16 cellular contexts compared by ENCODE assay signal in the genomic region with DNA sequence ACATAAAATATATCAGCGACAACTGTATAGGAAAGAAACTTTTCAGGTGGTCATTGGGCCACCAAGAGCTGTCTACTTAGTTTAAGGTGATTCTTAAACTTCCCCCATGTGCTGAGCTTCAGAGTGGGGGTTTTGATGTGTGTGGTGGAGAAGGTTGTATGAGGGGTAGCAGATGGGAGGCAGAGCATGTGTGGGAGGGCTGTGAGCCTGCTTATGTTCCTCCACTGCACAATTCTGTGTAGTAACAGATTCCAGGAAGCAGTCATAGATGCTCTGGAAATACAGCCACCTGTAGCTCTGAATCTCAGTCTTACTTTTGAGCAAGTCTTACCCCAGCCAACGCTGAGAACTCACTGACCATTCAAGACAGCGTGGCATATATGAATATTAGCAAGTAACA.
DNase-seq lines count a peak whose midpoint lies in the region; ATAC-seq and TF ChIP-seq lines count a peak whose summit lies in the region.
"Had no signal": no experiment of that assay in that cellular context is flagged by ENCODE, and none has a peak within 500 bp of the region (broad histone marks: within the 10 kb centered on the region; RNA-seq: fewer than 3 reads in every experiment).

No MANE protein-coding gene starts in this region.

- no peaks in the 10 kb centered on the region for H3K36me3 ChIP-seq in HEK293 (ENCODE audit: control insufficient read depth in 2 of 2, insufficient read depth in 1 of 2, low read length in 2 of 2)
- H3K36me3 ChIP-seq in endodermal cell (ENCODE audit: control insufficient read depth, insufficient read depth, low read length) = no peaks in the 10 kb centered on the region
- H3K36me3 ChIP-seq: BLaER1, HAP-1 had no signal

- WGBS in endodermal cell (ENCODE audit: insufficient coverage in 1 of 2, insufficient read length in 1 of 2), 2 experiments = 65 to 100% methylated on average over 1 to 3 of the region's 3 CpGs

- H3K27me3 ChIP-seq in endodermal cell (ENCODE audit: control insufficient read depth, insufficient read depth, low read length, poor library complexity, severe bottlenecking) = no peaks in the 10 kb centered on the region
- H3K27me3 ChIP-seq: BLaER1 had no signal

- intact Hi-C loops in activated CD8-positive, alpha-beta T cell treated with anti-CD3 and anti-CD28 coated beads for 36 hours (cut with micrococcal nuclease) = no loop called here

- DNase-seq in activated CD8-positive, alpha-beta T cell treated with anti-CD3 and anti-CD28 coated beads for 36 hours = peak; percentile 15
- no peak for DNase-seq in activated CD8-positive, alpha-beta T cell treated with anti-CD3 and anti-CD28 coated beads, Interleukin-2, amount 10 ng/mL, durations not matched to agents 7 days and 5 days
- DNase-seq in endodermal cell (peak; percentile 12), NCI-H128 (lab: John Stamatoyannopoulos, UW; ENCODE audit: unreplicated experiment) (no peak)
- DNase-seq in activated CD8-positive, alpha-beta memory T cell treated with anti-CD3 and anti-CD28 coated beads, Interleukin-2, amount 50 U/mL, for 48 hours = no peak
- no peak for DNase-seq in stimulated activated CD4-positive, alpha-beta T cell treated with anti-CD3 and anti-CD28 coated beads, Interleukin-15, amount 100 ng/mL, for 24 hours
- DNase-seq: AML-193; CD4-positive, alpha-beta memory T cell; DMS53; GM23248 had no signal

- no peak for TF ChIP-seq CTCF in activated CD8-positive, alpha-beta T cell treated with anti-CD3 and anti-CD28 coated beads for 36 hours (IDR thresholded peaks at IDR 0.05)
- no peak for TF ChIP-seq CTCF in HEK293 (tag by site-specific recombination; IDR thresholded peaks at IDR 0.05)
- TF ChIP-seq CTCF in endodermal cell (conservative IDR thresholded peaks at IDR 0.05) = no peak

- no peak overlapping the region for H3K27ac ChIP-seq in HEK293 (ENCODE audit: extremely low read depth, low read depth, low read length)
- no peak overlapping the region for H3K27ac ChIP-seq in endodermal cell (ENCODE audit: low read depth, low read length)
- H3K27ac ChIP-seq: 22Rv1, A549, BLaER1, GM23248 had no signal

- POLR2A ChIA-PET in activated CD8-positive, alpha-beta T cell treated with anti-CD3 and anti-CD28 coated beads for 36 hours (lab: Charles Lee) = no interaction called here
- POLR2A ChIA-PET in activated CD8-positive, alpha-beta T cell treated with anti-CD3 and anti-CD28 coated beads, Interleukin-2, amount 10 ng/mL, durations not matched to agents 7 days and 5 days (lab: Charles Lee) = no interaction called here
- POLR2A ChIA-PET in HEK293 (lab: Yijun Ruan, JAX) = no interaction called here

- H3K9ac ChIP-seq in endodermal cell (ENCODE audit: extremely low read depth, low read length, poor library complexity, severe bottlenecking) = no peak overlapping the region
- H3K9ac ChIP-seq: BLaER1, GM23248 had no signal

- peaks cover 28% of the 10 kb centered on the region for H3K4me1 Mint-ChIP-seq in activated CD8-positive, alpha-beta T cell treated with anti-CD3 and anti-CD28 coated beads for 36 hours (ENCODE audit: low read depth)
- peaks cover 14% of the 10 kb centered on the region for H3K4me1 Mint-ChIP-seq in activated CD8-positive, alpha-beta T cell treated with anti-CD3 and anti-CD28 coated beads, Interleukin-2, amount 10 ng/mL, durations not matched to agents 7 days and 5 days (ENCODE audit: low read depth)
- H3K4me1 Mint-ChIP-seq in endodermal cell = peaks cover 8% of the 10 kb centered on the region

- H3K9me3 ChIP-seq in HEK293 (ENCODE audit: control insufficient read depth, insufficient read depth, low read depth, low read length) (no peaks in the 10 kb centered on the region), endodermal cell (ENCODE audit: control insufficient read depth, low read length) (no peaks in the 10 kb centered on the region)
- H3K9me3 ChIP-seq: A549, BLaER1, HAP-1 had no signal

- no peaks in the 10 kb centered on the region for H3K36me3 Mint-ChIP-seq in activated CD8-positive, alpha-beta T cell treated with anti-CD3 and anti-CD28 coated beads for 36 hours (ENCODE audit: low read depth)
- no peaks in the 10 kb centered on the region for H3K36me3 Mint-ChIP-seq in activated CD8-positive, alpha-beta T cell treated with anti-CD3 and anti-CD28 coated beads, Interleukin-2, amount 10 ng/mL, durations not matched to agents 7 days and 5 days (ENCODE audit: low read depth)
- no peaks in the 10 kb centered on the region for H3K36me3 Mint-ChIP-seq in endodermal cell (ENCODE audit: low read depth)
- H3K36me3 Mint-ChIP-seq: CD14-positive monocyte; CD4-positive, alpha-beta memory T cell had no signal

- H3K27ac Mint-ChIP-seq in activated CD8-positive, alpha-beta T cell treated with anti-CD3 and anti-CD28 coated beads for 36 hours = no peak overlapping the region
- no peak overlapping the region for H3K27ac Mint-ChIP-seq in activated CD8-positive, alpha-beta T cell treated with anti-CD3 and anti-CD28 coated beads, Interleukin-2, amount 10 ng/mL, durations not matched to agents 7 days and 5 days
- no peak overlapping the region for H3K27ac Mint-ChIP-seq in endodermal cell
- H3K27ac Mint-ChIP-seq: CD14-positive monocyte had no signal

- H3K4me3 ChIP-seq in HEK293 (ENCODE audit: low read depth, low read length) = no peak overlapping the region
- H3K4me3 ChIP-seq in endodermal cell (ENCODE audit: low read length) = no peak overlapping the region
- H3K4me3 ChIP-seq: A549, BLaER1, GM23248, HAP-1 had no signal

- no peak overlapping the region for H3K4me3 Mint-ChIP-seq in activated CD8-positive, alpha-beta T cell treated with anti-CD3 and anti-CD28 coated beads for 36 hours
- H3K4me3 Mint-ChIP-seq in activated CD8-positive, alpha-beta T cell treated with anti-CD3 and anti-CD28 coated beads, Interleukin-2, amount 10 ng/mL, durations not matched to agents 7 days and 5 days = no peak overlapping the region
- no peak overlapping the region for H3K4me3 Mint-ChIP-seq in endodermal cell
- H3K4me3 Mint-ChIP-seq: CD14-positive monocyte; CD4-positive, alpha-beta memory T cell had no signal

- H3K4me1 ChIP-seq in HEK293 (ENCODE audit: control insufficient read depth, insufficient read depth, low read length) (no peaks in the 10 kb centered on the region), endodermal cell (ENCODE audit: control insufficient read depth, insufficient read depth, low read length) (no peaks in the 10 kb centered on the region)
- H3K4me1 ChIP-seq: A549, HAP-1 had no signal

- ATAC-seq in activated CD8-positive, alpha-beta T cell treated with anti-CD3 and anti-CD28 coated beads for 36 hours = peak; percentile 54
- ATAC-seq in activated CD8-positive, alpha-beta T cell treated with anti-CD3 and anti-CD28 coated beads, Interleukin-2, amount 10 ng/mL, durations not matched to agents 7 days and 5 days = no peak
- ATAC-seq: A549 had no signal

- peaks cover 2% of the 10 kb centered on the region for H3K27me3 Mint-ChIP-seq in activated CD8-positive, alpha-beta T cell treated with anti-CD3 and anti-CD28 coated beads for 36 hours
- H3K27me3 Mint-ChIP-seq in activated CD8-positive, alpha-beta T cell treated with anti-CD3 and anti-CD28 coated beads, Interleukin-2, amount 10 ng/mL, durations not matched to agents 7 days and 5 days (ENCODE audit: low read depth) = peaks cover 5% of the 10 kb centered on the region
- H3K27me3 Mint-ChIP-seq in endodermal cell (ENCODE audit: insufficient read depth) = peaks cover 2% of the 10 kb centered on the region

- H3K9me3 Mint-ChIP-seq in activated CD8-positive, alpha-beta T cell treated with anti-CD3 and anti-CD28 coated beads for 36 hours = no peaks in the 10 kb centered on the region
- H3K9me3 Mint-ChIP-seq in activated CD8-positive, alpha-beta T cell treated with anti-CD3 and anti-CD28 coated beads, Interleukin-2, amount 10 ng/mL, durations not matched to agents 7 days and 5 days (ENCODE audit: insufficient read depth) = no peaks in the 10 kb centered on the region
- no peaks in the 10 kb centered on the region for H3K9me3 Mint-ChIP-seq in endodermal cell
- H3K9me3 Mint-ChIP-seq: CD14-positive monocyte had no signal

- CTCF ChIA-PET in activated CD8-positive, alpha-beta T cell treated with anti-CD3 and anti-CD28 coated beads for 36 hours (lab: Charles Lee) = interaction anchor here (0.8 to 7.4 kb wide), 4 partner anchors 10 to 164 kb away, joined by 3 to 40 read pairs (median 6); no protein-coding TSS in a partner anchor
- CTCF ChIA-PET in activated CD8-positive, alpha-beta T cell treated with anti-CD3 and anti-CD28 coated beads, Interleukin-2, amount 10 ng/mL, durations not matched to agents 7 days and 5 days (lab: Charles Lee) = interaction anchor here (0.8 to 1.5 kb wide), 2 partner anchors 10 to 12 kb away, joined by 3 to 9 read pairs; no protein-coding TSS in a partner anchor
- CTCF ChIA-PET in HEK293 (lab: Yijun Ruan, JAX) = interaction anchor here (1.5 to 1.7 kb wide), 2 partner anchors 12 to 155 kb away, joined by 5 read pairs; no protein-coding TSS in a partner anchor

TF ChIP-seq in HEK293, 187 proteins besides CTCF, POLR2A, EP300 and RAD21:
- no peak for TF ChIP-seq ZNF274 (IDR thresholded peaks at IDR 0.05; ENCODE audit: low read length)
- no peak for TF ChIP-seq ZNF274 (tag by site-specific recombination; IDR thresholded peaks at IDR 0.05; ENCODE audit: borderline replicate concordance)
- 0 out of 2 replicates have a peak, but pooled peaks have one; percentile 13 for TF ChIP-seq ZFHX2 (tag by site-specific recombination; conservative IDR thresholded peaks at IDR 0.05)

Comparison
In these comparisons a context has a peak if more than half of its experiments do, and no peak if none do; other contexts are left out.
1. DNase-seq: peak in activated CD8-positive, alpha-beta T cell treated with anti-CD3 and anti-CD28 coated beads for 36 hours (single experiment) and endodermal cell (single experiment); none in activated CD8-positive, alpha-beta T cell treated with anti-CD3 and anti-CD28 coated beads, Interleukin-2, amount 10 ng/mL, durations not matched to agents 7 days and 5 days (single experiment), activated CD8-positive, alpha-beta memory T cell treated with anti-CD3 and anti-CD28 coated beads, Interleukin-2, amount 50 U/mL, for 48 hours (single experiment), NCI-H128 (single experiment) and stimulated activated CD4-positive, alpha-beta T cell treated with anti-CD3 and anti-CD28 coated beads, Interleukin-15, amount 100 ng/mL, for 24 hours (single experiment).